Comparison of ENCODE assay signal across 1 cellular context in genomic region chr1:156608981-156609380, GRCh38.
TF ChIP-seq lines count a peak whose summit lies in the region.

No MANE protein-coding gene starts in this region.

TF ChIP-seq in K562, 482 proteins besides CTCF, POLR2A, EP300 and RAD21:
- TF ChIP-seq, protein P1, sequence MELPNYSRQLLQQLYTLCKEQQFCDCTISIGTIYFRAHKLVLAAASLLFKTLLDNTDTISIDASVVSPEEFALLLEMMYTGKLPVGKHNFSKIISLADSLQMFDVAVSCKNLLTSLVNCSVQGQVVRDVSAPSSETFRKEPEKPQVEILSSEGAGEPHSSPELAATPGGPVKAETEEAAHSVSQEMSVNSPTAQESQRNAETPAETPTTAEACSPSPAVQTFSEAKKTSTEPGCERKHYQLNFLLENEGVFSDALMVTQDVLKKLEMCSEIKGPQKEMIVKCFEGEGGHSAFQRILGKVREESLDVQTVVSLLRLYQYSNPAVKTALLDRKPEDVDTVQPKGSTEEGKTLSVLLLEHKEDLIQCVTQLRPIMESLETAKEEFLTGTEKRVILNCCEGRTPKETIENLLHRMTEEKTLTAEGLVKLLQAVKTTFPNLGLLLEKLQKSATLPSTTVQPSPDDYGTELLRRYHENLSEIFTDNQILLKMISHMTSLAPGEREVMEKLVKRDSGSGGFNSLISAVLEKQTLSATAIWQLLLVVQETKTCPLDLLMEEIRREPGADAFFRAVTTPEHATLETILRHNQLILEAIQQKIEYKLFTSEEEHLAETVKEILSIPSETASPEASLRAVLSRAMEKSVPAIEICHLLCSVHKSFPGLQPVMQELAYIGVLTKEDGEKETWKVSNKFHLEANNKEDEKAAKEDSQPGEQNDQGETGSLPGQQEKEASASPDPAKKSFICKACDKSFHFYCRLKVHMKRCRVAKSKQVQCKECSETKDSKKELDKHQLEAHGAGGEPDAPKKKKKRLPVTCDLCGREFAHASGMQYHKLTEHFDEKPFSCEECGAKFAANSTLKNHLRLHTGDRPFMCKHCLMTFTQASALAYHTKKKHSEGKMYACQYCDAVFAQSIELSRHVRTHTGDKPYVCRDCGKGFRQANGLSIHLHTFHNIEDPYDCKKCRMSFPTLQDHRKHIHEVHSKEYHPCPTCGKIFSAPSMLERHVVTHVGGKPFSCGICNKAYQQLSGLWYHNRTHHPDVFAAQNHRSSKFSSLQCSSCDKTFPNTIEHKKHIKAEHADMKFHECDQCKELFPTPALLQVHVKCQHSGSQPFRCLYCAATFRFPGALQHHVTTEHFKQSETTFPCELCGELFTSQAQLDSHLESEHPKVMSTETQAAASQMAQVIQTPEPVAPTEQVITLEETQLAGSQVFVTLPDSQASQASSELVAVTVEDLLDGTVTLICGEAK (IDR thresholded peaks at IDR 0.05): no peak
- TF ChIP-seq, protein P1 (CRISPR knock-in tag; IDR thresholded peaks at IDR 0.05): no peak
- TF ChIP-seq, protein P2, sequence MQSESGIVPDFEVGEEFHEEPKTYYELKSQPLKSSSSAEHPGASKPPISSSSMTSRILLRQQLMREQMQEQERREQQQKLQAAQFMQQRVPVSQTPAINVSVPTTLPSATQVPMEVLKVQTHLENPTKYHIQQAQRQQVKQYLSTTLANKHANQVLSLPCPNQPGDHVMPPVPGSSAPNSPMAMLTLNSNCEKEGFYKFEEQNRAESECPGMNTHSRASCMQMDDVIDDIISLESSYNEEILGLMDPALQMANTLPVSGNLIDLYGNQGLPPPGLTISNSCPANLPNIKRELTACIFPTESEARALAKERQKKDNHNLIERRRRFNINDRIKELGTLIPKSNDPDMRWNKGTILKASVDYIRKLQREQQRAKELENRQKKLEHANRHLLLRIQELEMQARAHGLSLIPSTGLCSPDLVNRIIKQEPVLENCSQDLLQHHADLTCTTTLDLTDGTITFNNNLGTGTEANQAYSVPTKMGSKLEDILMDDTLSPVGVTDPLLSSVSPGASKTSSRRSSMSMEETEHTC (IDR thresholded peaks at IDR 0.05): no peak
- peak; percentile 61 for TF ChIP-seq SMC3 (conservative IDR thresholded peaks at IDR 0.05; ENCODE audit: insufficient read depth, low read depth, low read length)
- peak; percentile 54; the same call in 1 of the 2 replicates for TF ChIP-seq STAG1 (CRISPR knock-in tag; IDR thresholded peaks at IDR 0.05; ENCODE audit: borderline replicate concordance)
- TF ChIP-seq ARID3A (IDR thresholded peaks at IDR 0.05; ENCODE audit: borderline replicate concordance, low read depth, low read length): peak; percentile 63; the same call in 1 of the 2 replicates
- no peak for TF ChIP-seq SMAD3 (CRISPR knock-in tag; conservative IDR thresholded peaks at IDR 0.05)
TF ChIP-seq in K562: peak in this region for 3.
